ENCODE assay signal across 10 cellular contexts in the genomic region with DNA sequence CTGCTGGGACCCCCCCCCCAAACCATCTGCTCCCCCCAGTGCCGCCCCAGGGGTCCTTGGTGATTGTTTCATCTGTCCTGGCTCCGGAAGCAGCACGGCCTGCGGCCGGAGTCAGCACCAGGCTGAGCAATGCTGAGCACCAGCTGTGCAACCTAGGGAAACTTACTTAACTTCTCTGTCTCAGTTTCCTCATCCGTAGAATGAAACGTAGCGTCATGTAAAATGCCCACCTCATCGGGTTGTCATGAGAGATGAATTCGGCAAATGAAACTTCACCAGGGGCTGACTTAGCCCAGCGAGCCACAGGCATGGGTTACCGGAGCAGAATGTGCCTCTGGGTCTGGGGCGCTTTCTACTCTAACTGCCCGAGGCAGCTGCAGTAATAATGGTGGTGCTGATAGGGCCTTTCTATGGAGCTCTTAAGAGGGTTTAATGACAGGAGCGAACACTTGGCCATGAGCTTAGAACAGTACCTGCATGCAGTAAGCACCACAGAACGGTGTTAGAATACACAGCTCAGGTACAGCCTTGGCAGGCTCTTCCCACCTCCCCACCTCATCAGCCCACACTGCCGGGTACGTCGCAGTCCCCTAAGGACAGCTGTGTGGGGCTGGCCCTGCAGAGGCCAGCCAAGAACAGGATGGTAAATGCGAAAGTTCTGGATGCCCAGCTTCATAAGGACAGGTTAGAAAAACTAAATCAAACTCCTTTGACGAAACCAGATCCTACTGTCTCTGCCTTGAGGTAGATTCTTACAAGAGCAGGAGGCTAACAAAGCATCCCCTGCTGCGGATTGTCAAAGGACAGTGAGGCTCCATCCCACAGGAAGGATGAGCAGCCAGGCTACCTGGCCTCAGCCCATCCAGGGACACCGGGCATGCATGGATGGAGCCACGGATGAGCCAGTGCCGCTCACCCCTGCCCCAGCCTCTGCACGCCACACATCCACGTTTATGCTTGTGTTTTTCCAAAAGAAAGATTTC. TPM values are rescaled to one million over a fixed set of nuclear protein-coding genes. Genes with fewer than 3 reads are reported as not detected.
DNase-seq lines count a peak whose midpoint lies in the region; ATAC-seq and TF ChIP-seq lines count a peak whose summit lies in the region.
"Had no signal": no experiment of that assay in that cellular context is flagged by ENCODE, and none has a peak within 500 bp of the region (broad histone marks: within the 10 kb centered on the region; RNA-seq: fewer than 3 reads in every experiment).

No MANE protein-coding gene starts in this region.

- H3K36me3 ChIP-seq in Karpas-422 (ENCODE audit: insufficient read depth, low read length), result no peaks in the 10 kb centered on the region

- H3K27ac Mint-ChIP-seq in osteocyte (ENCODE audit: unreplicated experiment), result peak overlapping the region; percentile 81
- H3K27ac Mint-ChIP-seq: activated CD4-positive, alpha-beta T cell treated with anti-CD3 and anti-CD28 coated beads, Interleukin-2, amount 10 ng/mL, durations not matched to agents 7 days and 5 days; CD14-positive monocyte had no signal

- no peak overlapping the region for H3K4me2 ChIP-seq in Karpas-422 (ENCODE audit: low read depth, low read length, poor library complexity, severe bottlenecking)

- no peak overlapping the region for H3K9ac ChIP-seq in Karpas-422 (ENCODE audit: low read length)

- peaks cover 56% of the 10 kb centered on the region for H3K4me1 Mint-ChIP-seq in osteocyte (ENCODE audit: unreplicated experiment)

- H3K4me3 Mint-ChIP-seq in osteocyte (ENCODE audit: unreplicated experiment), result peak overlapping the region; percentile 88
- H3K4me3 Mint-ChIP-seq: activated CD4-positive, alpha-beta T cell treated with anti-CD3 and anti-CD28 coated beads, Interleukin-2, amount 10 ng/mL, durations not matched to agents 7 days and 5 days had no signal

- H3K27ac ChIP-seq in AG04450 (ENCODE audit: low read depth, low read length) (no peak overlapping the region), foreskin keratinocyte (peak overlapping the region; percentile 77), Karpas-422 (ENCODE audit: low read length) (no peak overlapping the region)

- H3K27me3 ChIP-seq in AG04450 (ENCODE audit: control insufficient read depth, insufficient read depth, low read length), result no peaks in the 10 kb centered on the region
- H3K27me3 ChIP-seq in foreskin keratinocyte, result no peaks in the 10 kb centered on the region
- H3K27me3 ChIP-seq in Karpas-422 (ENCODE audit: low read length), result no peaks in the 10 kb centered on the region

- H3K79me2 ChIP-seq in Karpas-422 (ENCODE audit: low read length), result no peaks in the 10 kb centered on the region

- peaks cover 47% of the 10 kb centered on the region for H3K36me3 Mint-ChIP-seq in osteocyte (ENCODE audit: unreplicated experiment)

- TF ChIP-seq CTCF in AG04450 (IDR thresholded peaks at IDR 0.05; ENCODE audit: low read depth, low read length) (no peak), foreskin keratinocyte (conservative IDR thresholded peaks at IDR 0.05) (no peak), osteocyte (IDR thresholded peaks at IDR 0.05) (no peak)

- CTCF ChIA-PET in AG04450 (lab: Charles Lee), result interaction anchor here (1.1 to 1.6 kb wide), 3 partner anchors 169 to 293 kb away, joined by 4 read pairs; no protein-coding TSS in a partner anchor

- peaks cover 7% of the 10 kb centered on the region; the same call in 1 of the 2 replicates for H3K9me3 ChIP-seq in AG04450 (ENCODE audit: control insufficient read depth, insufficient read depth, low read length)
- no peaks in the 10 kb centered on the region for H3K9me3 ChIP-seq in Karpas-422 (ENCODE audit: low read length)

- DNase-seq in AG04450 (ENCODE audit: low read depth, low spot score) (no peak), NCI-H146 treated with DMSO at 0.1 percent for 48 hours (lab: John Stamatoyannopoulos, UW; ENCODE audit: unreplicated experiment) (peak; percentile 60), foreskin keratinocyte (no peak), osteocyte (ENCODE audit: extremely low spot score, unreplicated experiment) (peak; percentile 67), activated T-cell treated with anti-CD3 and anti-CD28 coated beads for 4 hours (no peak), Karpas-422 (no peak), NCI-H1694 (lab: John Stamatoyannopoulos, UW) (no peak)
- DNase-seq: activated CD4-positive, alpha-beta T cell treated with anti-CD3 and anti-CD28 coated beads, Interleukin-2, amount 10 ng/mL, durations not matched to agents 7 days and 5 days had no signal

- peaks cover 7% of the 10 kb centered on the region for H3K27me3 Mint-ChIP-seq in osteocyte (ENCODE audit: unreplicated experiment)

- POLR2A ChIA-PET in AG04450 (lab: Yijun Ruan, JAX), result interaction anchor here (0.6 kb wide), 1 partner anchor 224 kb away, joined by 3 read pairs; no protein-coding TSS in a partner anchor

- no peak for ATAC-seq in foreskin keratinocyte
- no peak for ATAC-seq in GM18873 (IDR thresholded peaks at IDR 0.05; ENCODE audit: low FRiP score, unreplicated experiment)

- H2AFZ ChIP-seq in Karpas-422 (ENCODE audit: low read length), result no peak overlapping the region

- H4K20me1 ChIP-seq in Karpas-422 (ENCODE audit: insufficient read depth, low read depth, low read length), result no peaks in the 10 kb centered on the region

- H3K9me2 ChIP-seq in Karpas-422 (replicated peaks; ENCODE audit: insufficient read depth, low read length), result no peaks in the 10 kb centered on the region

- H3K4me3 ChIP-seq in AG04450 (ENCODE audit: low read depth, low read length) (peak overlapping the region; percentile 77), Karpas-422 (ENCODE audit: low read length) (no peak overlapping the region)

- H3K4me1 ChIP-seq in foreskin keratinocyte (peaks cover 9% of the 10 kb centered on the region), Karpas-422 (ENCODE audit: low read length) (no peaks in the 10 kb centered on the region)

- peaks cover 2% of the 10 kb centered on the region for H3K9me3 Mint-ChIP-seq in osteocyte (ENCODE audit: unreplicated experiment)

RNA-seq across cellular contexts. Expression of a gene that starts 1.5 kb away (rescaled TPM):
- polyA plus RNA-seq in AG04450 (2011; rRNA removed), result 90.8 and 95.8 TPM in 2 replicates
- 127 and 146 TPM in 2 replicates for polyA minus RNA-seq in AG04450 (2011; rRNA and poly(A)+ RNA removed)
- 345 and 346 TPM in 2 replicates for total RNA-seq in foreskin keratinocyte
- polyA plus RNA-seq in foreskin keratinocyte, result 85.3 and 98.3 TPM in 2 replicates
- 650 and 687 TPM in 2 replicates for total RNA-seq in osteocyte
- not detected in 2 replicates for total RNA-seq in Karpas-422 (2014; rRNA removed; shearing (Covaris generic); ENCODE audit: low replicate concordance)
- total RNA-seq: activated CD4-positive, alpha-beta T cell treated with anti-CD3 and anti-CD28 coated beads, Interleukin-2, amount 10 ng/mL, durations not matched to agents 7 days and 5 days had no signal

Comparison
In these comparisons a context has a peak if more than half of its experiments do, and no peak if none do; other contexts are left out.
1. DNase-seq: peak in NCI-H146 treated with DMSO at 0.1 percent for 48 hours (single experiment) and osteocyte (single experiment); none in AG04450 (single experiment), foreskin keratinocyte (0 of 2), activated T-cell treated with anti-CD3 and anti-CD28 coated beads for 4 hours (single experiment), Karpas-422 (single experiment) and NCI-H1694 (single experiment).
2. RNA of a gene that starts 1.5 kb away (total RNA-seq): 650 to 687 TPM in osteocyte and 345 to 346 TPM in foreskin keratinocyte; not detected in Karpas-422; every median in the first group is over 100 times any median in the second.